9 cellular contexts compared by ENCODE assay signal in the genomic region with DNA sequence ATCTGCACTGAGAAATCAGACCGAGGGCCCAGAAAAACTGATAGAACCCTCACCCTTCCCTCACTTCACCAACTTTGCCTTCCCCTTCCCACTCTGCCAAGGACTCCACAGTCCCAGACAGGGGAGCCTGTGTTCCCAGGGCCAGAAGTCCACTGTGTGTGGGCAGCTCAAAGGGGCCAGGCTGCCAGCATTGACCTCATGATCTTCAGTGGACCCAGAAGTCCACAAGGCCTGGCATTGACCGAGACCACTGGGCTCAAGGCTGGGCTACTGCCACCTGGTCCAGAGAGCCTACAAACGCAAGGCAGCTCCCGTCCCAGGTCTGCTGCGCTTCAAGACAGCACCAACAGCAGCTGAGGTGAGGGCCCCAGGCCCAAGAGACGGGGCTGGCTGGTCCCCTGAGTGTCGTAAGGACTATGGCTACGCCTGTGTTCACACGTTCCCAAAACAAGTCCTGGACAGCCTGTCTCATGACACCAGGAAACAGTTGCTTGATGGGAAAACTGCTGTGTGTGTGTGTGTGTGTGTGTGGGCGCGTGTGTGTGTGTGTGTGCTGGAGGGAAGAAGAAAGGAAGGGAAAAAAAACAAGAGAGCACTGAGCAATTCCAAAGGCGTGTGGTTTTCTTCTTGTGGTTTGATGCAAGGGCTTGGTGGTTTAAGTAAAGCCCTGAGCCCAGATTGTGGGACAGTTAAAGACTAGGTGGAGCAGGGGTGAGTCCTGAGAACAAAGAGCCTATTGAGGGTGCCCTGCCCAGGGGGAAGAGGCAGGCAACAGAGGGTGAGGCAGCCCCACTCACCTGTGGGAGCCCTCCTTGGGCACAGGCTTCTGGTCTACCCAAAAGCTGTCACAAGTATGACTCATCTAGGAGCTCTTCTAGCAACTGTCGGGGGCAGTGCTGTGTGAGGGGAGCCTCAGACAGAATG. TPM values are rescaled to one million over a fixed set of nuclear protein-coding genes. Genes with fewer than 3 reads are reported as not detected.
DNase-seq lines count a peak whose midpoint lies in the region; ATAC-seq, FAIRE-seq and TF ChIP-seq lines count a peak whose summit lies in the region.
"Had no signal": no experiment of that assay in that cellular context is flagged by ENCODE, and none has a peak within 500 bp of the region (broad histone marks: within the 10 kb centered on the region; RNA-seq: fewer than 3 reads in every experiment).

No MANE protein-coding gene starts in this region.

- H3K27ac Mint-ChIP-seq in stimulated activated naive CD8-positive, alpha-beta T cell treated with anti-CD3 and anti-CD28 coated beads, Interleukin-15, Interleukin-2, amounts not matched to agents 100 ng/mL and 50 ng/mL, for 24 hours = peak overlapping the region; percentile 37
- H3K27ac Mint-ChIP-seq: activated B cell treated with CpG ODN at 0.5 μM for 24 hours had no signal

- FAIRE-seq in kidney (lab: Jason Lieb, UNC) = no peak

- DNase-seq in right atrium auricular region (ENCODE audit: low spot score) = peak; percentile 26
- no peak for DNase-seq in left ventricle myocardium inferior
- peak; percentile 17 for DNase-seq in activated T-helper 9 cell treated with anti-CD3 and anti-CD28 coated beads, Interleukin-2, amount 50 U/mL, for 16 hours (ENCODE audit: low read depth)
- peak; percentile 72 for DNase-seq in kidney
- no peak for DNase-seq in NCI-H1417 treated with DMSO at 0.1 percent for 48 hours (lab: John Stamatoyannopoulos, UW)
- no peak for DNase-seq in upper lobe of right lung
- DNase-seq: activated B cell treated with CpG ODN at 0.5 μM for 24 hours had no signal

- no peak for ATAC-seq in HG03139 (IDR thresholded peaks at IDR 0.05; ENCODE audit: unreplicated experiment)
- no peak for ATAC-seq in upper lobe of right lung

- H3K27me3 ChIP-seq in right atrium auricular region = no peaks in the 10 kb centered on the region
- no peaks in the 10 kb centered on the region for H3K27me3 ChIP-seq in left ventricle myocardium inferior (ENCODE audit: low read depth)
- H3K27me3 ChIP-seq in upper lobe of right lung = no peaks in the 10 kb centered on the region

- H3K4me3 Mint-ChIP-seq in stimulated activated naive CD8-positive, alpha-beta T cell treated with anti-CD3 and anti-CD28 coated beads, Interleukin-15, Interleukin-2, amounts not matched to agents 100 ng/mL and 50 ng/mL, for 24 hours = no peak overlapping the region
- H3K4me3 Mint-ChIP-seq: activated B cell treated with CpG ODN at 0.5 μM for 24 hours had no signal

- no peaks in the 10 kb centered on the region for H3K9me3 Mint-ChIP-seq in stimulated activated naive CD8-positive, alpha-beta T cell treated with anti-CD3 and anti-CD28 coated beads, Interleukin-15, Interleukin-2, amounts not matched to agents 100 ng/mL and 50 ng/mL, for 24 hours
- H3K9me3 Mint-ChIP-seq: activated B cell treated with CpG ODN at 0.5 μM for 24 hours had no signal

- H3K4me1 ChIP-seq in right atrium auricular region (peaks cover 0 to 18% of the 10 kb centered on the region in 2 donors), left ventricle myocardium inferior (peaks cover 7% of the 10 kb centered on the region), kidney (ENCODE audit: control insufficient read depth in 1 of 2, insufficient read depth in 1 of 2, low read depth in 1 of 2, low read length in 2 of 2) (peaks cover 35 to 36% of the 10 kb centered on the region in 2 donors), upper lobe of right lung (peaks cover 7% of the 10 kb centered on the region)

- H3K36me3 Mint-ChIP-seq in stimulated activated naive CD8-positive, alpha-beta T cell treated with anti-CD3 and anti-CD28 coated beads, Interleukin-15, Interleukin-2, amounts not matched to agents 100 ng/mL and 50 ng/mL, for 24 hours (ENCODE audit: low read depth) = no peaks in the 10 kb centered on the region

- intact Hi-C loops in left ventricle myocardium inferior (cut with micrococcal nuclease) (no loop called here), kidney (cut with DNase I) (no loop called here), upper lobe of right lung (cut with DNase I) (no loop called here)

- no peak overlapping the region for H3K9ac ChIP-seq in kidney (ENCODE audit: low read length in 2 of 2)

- peaks cover 52% of the 10 kb centered on the region for H3K27me3 Mint-ChIP-seq in stimulated activated naive CD8-positive, alpha-beta T cell treated with anti-CD3 and anti-CD28 coated beads, Interleukin-15, Interleukin-2, amounts not matched to agents 100 ng/mL and 50 ng/mL, for 24 hours

- H3K9me3 ChIP-seq in right atrium auricular region (no peaks in the 10 kb centered on the region), left ventricle myocardium inferior (replicated peaks) (no peaks in the 10 kb centered on the region), kidney (ENCODE audit: control insufficient read depth in 1 of 2, low read length in 2 of 2) (no peaks in the 10 kb centered on the region), upper lobe of right lung (no peaks in the 10 kb centered on the region)

- H3K36me3 ChIP-seq in right atrium auricular region (no peaks in the 10 kb centered on the region), left ventricle myocardium inferior (no peaks in the 10 kb centered on the region), kidney (ENCODE audit: control insufficient read depth in 1 of 2, insufficient read depth in 2 of 2, low read length in 2 of 2) (no peaks in the 10 kb centered on the region), upper lobe of right lung (no peaks in the 10 kb centered on the region)

- no peak for TF ChIP-seq CTCF in right atrium auricular region (IDR thresholded peaks at IDR 0.05)
- no peak for TF ChIP-seq CTCF in left ventricle myocardium inferior (IDR thresholded peaks at IDR 0.05; ENCODE audit: borderline replicate concordance)
- no peak for TF ChIP-seq CTCF in kidney (IDR thresholded peaks at IDR 0.05; ENCODE audit: borderline replicate concordance, extremely low read depth, insufficient read depth)
- no peak for TF ChIP-seq CTCF in upper lobe of right lung (IDR thresholded peaks at IDR 0.05)

- no peak overlapping the region for H3K27ac ChIP-seq in right atrium auricular region
- no peak overlapping the region for H3K27ac ChIP-seq in left ventricle myocardium inferior (replicated peaks)
- peak overlapping the region; percentile 38 to 73 for H3K27ac ChIP-seq in kidney (ENCODE audit: low read depth in 2 of 2, low read length in 2 of 2)
- no peak overlapping the region for H3K27ac ChIP-seq in upper lobe of right lung

- H3K4me3 ChIP-seq in right atrium auricular region = no peak overlapping the region
- no peak overlapping the region for H3K4me3 ChIP-seq in left ventricle myocardium inferior
- no peak overlapping the region for H3K4me3 ChIP-seq in kidney (ENCODE audit: low read length in 2 of 2)
- no peak overlapping the region for H3K4me3 ChIP-seq in upper lobe of right lung

- H3K4me1 Mint-ChIP-seq in stimulated activated naive CD8-positive, alpha-beta T cell treated with anti-CD3 and anti-CD28 coated beads, Interleukin-15, Interleukin-2, amounts not matched to agents 100 ng/mL and 50 ng/mL, for 24 hours (ENCODE audit: low read depth) = peaks cover 18% of the 10 kb centered on the region
- H3K4me1 Mint-ChIP-seq: activated B cell treated with CpG ODN at 0.5 μM for 24 hours had no signal

RNA-seq across cellular contexts. Expression of a gene that starts 46.6 kb away (rescaled TPM):
- total RNA-seq in right atrium auricular region (1 to 10 TPM; 1.8 to 7.7 TPM), left ventricle myocardium inferior (2.7 TPM), kidney (13.8 TPM), upper lobe of right lung (17.7 TPM)
- polyA plus RNA-seq in kidney (ENCODE audit: insufficient read depth, low read depth, low replicate concordance) = 1.8 TPM
- total RNA-seq: activated B cell treated with CpG ODN at 0.5 μM for 24 hours had no signal

Comparison
In these comparisons a context has a peak if more than half of its experiments do, and no peak if none do; other contexts are left out.
1. DNase-seq: peak in right atrium auricular region (single experiment), activated T-helper 9 cell treated with anti-CD3 and anti-CD28 coated beads, Interleukin-2, amount 50 U/mL, for 16 hours (single experiment) and kidney (single experiment); none in left ventricle myocardium inferior (single experiment), NCI-H1417 treated with DMSO at 0.1 percent for 48 hours (single experiment) and upper lobe of right lung (single experiment).
2. H3K27ac ChIP-seq: peak in kidney (2 of 2); none in right atrium auricular region (0 of 2), left ventricle myocardium inferior (single experiment) and upper lobe of right lung (single experiment).